Comparison of ENCODE assay signal across 7 cellular contexts in the genomic region with DNA sequence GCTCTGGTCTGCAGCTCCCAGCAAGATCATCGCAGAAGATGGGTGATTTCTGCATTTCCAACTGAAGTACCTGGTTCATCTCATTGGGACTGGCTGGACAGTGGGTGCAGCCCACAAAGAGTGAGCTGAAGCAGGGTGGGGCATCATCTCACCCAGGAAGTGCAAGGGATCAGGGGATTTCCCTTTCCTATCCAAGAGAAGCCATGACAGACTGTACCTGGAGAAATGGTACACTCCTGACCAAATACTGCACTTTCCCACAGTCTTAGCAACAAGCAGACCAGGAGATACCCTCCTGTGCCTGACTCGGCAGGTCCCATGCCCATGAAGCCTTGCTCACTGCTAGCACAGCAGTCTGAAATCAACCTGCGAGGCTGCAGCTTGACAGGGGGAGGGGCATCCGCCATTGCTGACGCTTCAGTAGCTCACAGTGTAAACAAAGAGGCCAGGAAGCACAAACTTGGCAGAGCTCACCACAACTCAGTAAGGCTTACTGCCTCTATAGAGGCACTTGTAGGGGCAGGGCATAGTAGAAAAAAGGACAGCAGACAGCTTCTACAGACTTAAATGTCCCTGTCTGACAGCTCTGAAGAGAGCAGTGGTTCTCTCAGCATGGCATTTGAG.
A peak's percentile ranks its signal among the peaks of the same experiment; 100 is the strongest.
DNase-seq lines count a peak whose midpoint lies in the region; ATAC-seq and TF ChIP-seq lines count a peak whose summit lies in the region.
"Not testable (repeated sequence)": the region's sequence is repeated elsewhere in the genome, so short reads cannot be mapped to it uniquely, and the experiment has no call there.

No MANE protein-coding gene starts in this region.

- not testable (repeated sequence) for H3F3A ChIP-seq in PC-3 (ENCODE audit: low read length, unreplicated experiment)

- TF ChIP-seq CTCF in PC-3 (conservative IDR thresholded peaks at IDR 0.05; ENCODE audit: low read depth, low read length); epithelial cell of esophagus (IDR thresholded peaks at IDR 0.05; ENCODE audit: insufficient read depth, low read depth, low read length, missing control alignments); parathyroid adenoma (IDR thresholded peaks at IDR 0.05): not testable (repeated sequence)

- peak overlapping the region; percentile 82 for H3K27ac ChIP-seq in PC-3 (ENCODE audit: low read length)
- not testable (repeated sequence) for H3K27ac ChIP-seq in parathyroid adenoma

- intact Hi-C loops in PC-3 (cut with micrococcal nuclease): not testable (repeated sequence)

- not testable (repeated sequence) for H4K20me1 ChIP-seq in PC-3 (ENCODE audit: low read length)

- H3K9ac ChIP-seq in PC-3 (ENCODE audit: low read length): peak overlapping the region; percentile 21; the same call in 1 of the 2 replicates
- H3K9ac ChIP-seq in parathyroid adenoma: not testable (repeated sequence)

- peak; percentile 91 for ATAC-seq in PC-3

- POLR2A ChIA-PET in PC-3 (lab: Charles Lee; ENCODE audit: unreplicated experiment): not testable (repeated sequence)

- not testable (repeated sequence) for H3K79me2 ChIP-seq in PC-3 (ENCODE audit: low read length); parathyroid adenoma

- not testable (repeated sequence) for H3K9me2 ChIP-seq in PC-3 (replicated peaks; ENCODE audit: low read length)

- peak overlapping the region; percentile 28 for H3K4me2 ChIP-seq in PC-3 (ENCODE audit: low read length)
- peak overlapping the region; percentile 65 for H3K4me2 ChIP-seq in parathyroid adenoma (ENCODE audit: low read length)

- peaks cover 49% of the 10 kb centered on the region for H3K4me1 ChIP-seq in PC-3 (ENCODE audit: insufficient read depth, low read length)
- not testable (repeated sequence) for H3K4me1 ChIP-seq in parathyroid adenoma

- DNase-seq in Daoy (ENCODE audit: low read depth) (peak; percentile 32), NCI-H1417 (lab: John Stamatoyannopoulos, UW) (peak; percentile 20 to 72 (median 52)), PC-3 (peak; percentile 90), astrocyte of the hippocampus (ENCODE audit: low read depth, low spot score) (peak; percentile 66), epithelial cell of esophagus (ENCODE audit: low read depth) (peak; percentile 86), kidney glomerular epithelial cell (lab: John Stamatoyannopoulos, UW) (peak; percentile 33)

- H3K27me3 ChIP-seq in PC-3 (ENCODE audit: low read length); parathyroid adenoma (ENCODE audit: control insufficient read depth, insufficient read depth, low read length): not testable (repeated sequence)

- H2AFZ ChIP-seq in PC-3 (ENCODE audit: low read length) (peak overlapping the region; percentile 70), parathyroid adenoma (peak overlapping the region; percentile 73)

- H3K9me3 ChIP-seq in PC-3 (ENCODE audit: low read length); parathyroid adenoma (ENCODE audit: control insufficient read depth, low read length): not testable (repeated sequence)

- CTCF ChIA-PET in PC-3 (lab: Charles Lee): not testable (repeated sequence)

- BruUV-seq in PC-3 (replicated peaks; lab: Mats Ljungman, UMichigan): not testable (repeated sequence)

- not testable (repeated sequence) for H3K36me3 ChIP-seq in PC-3 (ENCODE audit: low read depth, low read length); parathyroid adenoma (ENCODE audit: control insufficient read depth, insufficient read depth, low read length)

- H3K4me3 ChIP-seq in PC-3 (ENCODE audit: low read length) (0 out of 2 replicates have a peak overlapping the region, but pooled peaks have one; percentile 27), parathyroid adenoma (ENCODE audit: low read depth, low read length) (peak overlapping the region; percentile 2)
- not testable (repeated sequence) for H3K4me3 ChIP-seq in epithelial cell of esophagus (ENCODE audit: low read length)

Comparison
In these comparisons a context has a peak if more than half of its experiments do, and no peak if none do; other contexts are left out.
1. DNase-seq: peak in every context shown above with its lines; median percentile 90 in PC-3; 86 in epithelial cell of esophagus; 66 in astrocyte of the hippocampus; 52 in NCI-H1417; 33 in kidney glomerular epithelial cell; 32 in Daoy.